Comparison of ENCODE assay signal across 14 cellular contexts in the genomic region with DNA sequence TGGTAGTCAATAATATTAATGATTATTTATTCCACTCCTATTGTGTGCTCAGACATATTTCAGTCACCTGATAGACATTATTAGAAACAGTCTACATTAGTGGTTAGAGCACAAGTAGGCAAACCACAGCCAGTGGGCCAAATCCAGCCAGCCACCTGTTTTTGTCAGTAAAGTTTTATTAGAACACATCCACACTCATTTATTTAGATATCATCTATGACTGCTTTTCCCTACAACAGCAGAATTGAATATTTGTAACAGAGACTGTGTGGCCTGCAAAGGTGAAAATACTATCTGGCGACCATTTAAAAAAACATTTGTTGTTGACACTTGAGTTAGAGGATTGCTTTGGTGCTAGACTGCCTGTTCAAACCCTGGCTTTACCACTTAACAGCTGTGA.
"Had no signal": no experiment of that assay in that cellular context is flagged by ENCODE, and none has a peak within 500 bp of the region (broad histone marks: within the 10 kb centered on the region; RNA-seq: fewer than 3 reads in every experiment).

No MANE protein-coding gene starts in this region.

- H3K36me3 ChIP-seq: heart right ventricle, sigmoid colon, thoracic aorta had no signal

- H3K9me3 ChIP-seq: sigmoid colon, thoracic aorta had no signal

- H3K27me3 Mint-ChIP-seq: activated B cell treated with CpG ODN at 0.5 μM for 24 hours; activated CD4-positive, alpha-beta T cell treated with anti-CD3 and anti-CD28 coated beads for 36 hours; progenitor cell of endocrine pancreas had no signal

- H3K27me3 ChIP-seq: sigmoid colon had no signal

- ATAC-seq: left colon, natural killer cell had no signal

- H3K4me3 Mint-ChIP-seq: activated B cell treated with CpG ODN at 0.5 μM for 24 hours; activated CD4-positive, alpha-beta T cell treated with anti-CD3 and anti-CD28 coated beads for 36 hours; natural killer cell had no signal

- H3K27ac ChIP-seq: sigmoid colon, thoracic aorta had no signal

- DNase-seq: activated B cell treated with CpG ODN at 0.5 μM for 24 hours; activated T-cell treated with anti-CD3 and anti-CD28 coated beads, Interleukin-2, amount 50 U/mL, for 1 hour; cortex of kidney; heart right ventricle; left colon; natural killer cell; sigmoid colon; stimulated activated CD4-positive, alpha-beta T cell treated with anti-CD3 and anti-CD28 coated beads, Interleukin-2, amount 100 ng/mL, for 48 hours; stimulated activated naive CD4-positive, alpha-beta T cell; T-helper 1 cell had no signal

- H3K9me3 Mint-ChIP-seq: natural killer cell had no signal

- H3K36me3 Mint-ChIP-seq: natural killer cell, type B pancreatic cell had no signal

- H3K4me3 ChIP-seq: heart right ventricle, sigmoid colon, thoracic aorta had no signal

- H3K27ac Mint-ChIP-seq: activated B cell treated with CpG ODN at 0.5 μM for 24 hours, type B pancreatic cell had no signal
